Comparison of ENCODE assay signal across 10 cellular contexts in the genomic region with DNA sequence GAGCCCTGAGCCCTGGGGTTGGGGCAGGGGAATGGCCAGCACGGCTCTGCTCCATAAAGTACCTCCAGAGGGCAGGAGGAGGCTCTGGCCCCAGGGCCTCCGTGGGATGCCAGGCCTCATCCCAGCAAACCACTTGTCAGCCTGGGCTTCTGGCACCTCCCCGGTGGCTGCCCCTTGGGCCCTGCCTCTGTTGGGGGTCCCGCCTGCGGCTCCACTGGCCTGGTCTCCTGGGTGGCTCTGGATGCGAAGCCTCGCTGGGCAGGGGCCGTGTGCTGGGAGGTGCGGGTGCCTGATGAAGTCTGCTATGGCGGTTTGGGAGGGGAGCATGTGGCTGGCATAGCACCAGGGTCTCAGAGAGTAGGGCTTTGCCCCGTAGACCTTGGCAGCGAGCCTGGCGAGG.
"Had no signal": no experiment of that assay in that cellular context is flagged by ENCODE, and none has a peak within 500 bp of the region (broad histone marks: within the 10 kb centered on the region; RNA-seq: fewer than 3 reads in every experiment).

No MANE protein-coding gene starts in this region.

- FAIRE-seq: H1, H54 had no signal

- H3K9me3 ChIP-seq: HAP-1 had no signal

- DNase-seq: HFFc6, IMR-90, Karpas-422, KBM-7 had no signal

- H3K9ac ChIP-seq: KMS-11 had no signal

- H3K4me1 ChIP-seq: HAP-1 had no signal

- ATAC-seq: GM23338 had no signal

- H3K27ac ChIP-seq: HL-60, KMS-11 had no signal

- H2AFZ ChIP-seq: GM23338 had no signal

- H3K4me3 ChIP-seq: GM23338, HAP-1 had no signal

- H3K4me2 ChIP-seq: GM23338, KMS-11 had no signal
